Comparison of ENCODE assay signal across 22 cellular contexts in genomic region chr7:131638641-131639430, GRCh38.
"Had no signal": no experiment of that assay in that cellular context is flagged by ENCODE, and none has a peak within 500 bp of the region (broad histone marks: within the 10 kb centered on the region; RNA-seq: fewer than 3 reads in every experiment).

No MANE protein-coding gene starts in this region.

- ATAC-seq: activated CD4-positive, CD25-positive, alpha-beta regulatory T cell treated with anti-CD3 and anti-CD28 coated beads, Interleukin-2, amount 50 U/mL, for 24 hours; activated CD8-positive, alpha-beta T cell treated with anti-CD3 and anti-CD28 coated beads, Interleukin-2, amount 10 ng/mL, durations not matched to agents 7 days and 5 days; activated naive CD8-positive, alpha-beta T cell treated with anti-CD3 and anti-CD28 coated beads, Interleukin-2, amount 50 U/mL, for 24 hours; gastroesophageal sphincter; mucosa of descending colon; sciatic nerve; stimulated activated effector memory CD8-positive, alpha-beta T cell treated with anti-CD3 and anti-CD28 coated beads, Interleukin-12 subunit alpha, Interleukin-12 subunit beta, amount 100 ng/mL, for 72 hours; stimulated activated naive CD8-positive, alpha-beta T cell treated with anti-CD3 and anti-CD28 coated beads, Interleukin-15, amount 100 ng/mL, for 72 hours had no signal

- H3K4me1 Mint-ChIP-seq: activated CD4-positive, alpha-beta T cell treated with anti-CD3 and anti-CD28 coated beads, Interleukin-2, amount 10 ng/mL, durations not matched to agents 7 days and 5 days; activated naive CD8-positive, alpha-beta T cell treated with anti-CD3 and anti-CD28 coated beads, Interleukin-2, amount 50 U/mL, for 24 hours; memory B cell; neural crest cell; stimulated activated effector memory CD8-positive, alpha-beta T cell treated with anti-CD3 and anti-CD28 coated beads, Interleukin-12 subunit alpha, Interleukin-12 subunit beta, amount 100 ng/mL, for 72 hours; stimulated activated naive CD8-positive, alpha-beta T cell treated with anti-CD3 and anti-CD28 coated beads, Interleukin-15, amount 100 ng/mL, for 72 hours had no signal

- H3K4me1 ChIP-seq: gastroesophageal sphincter, tibial nerve had no signal

- H3K36me3 ChIP-seq: esophagus squamous epithelium, gastroesophageal sphincter, tibial nerve had no signal

- H3K9me3 Mint-ChIP-seq: activated CD4-positive, alpha-beta T cell treated with anti-CD3 and anti-CD28 coated beads, Interleukin-2, amount 10 ng/mL, durations not matched to agents 7 days and 5 days; activated naive CD8-positive, alpha-beta T cell treated with anti-CD3 and anti-CD28 coated beads, Interleukin-2, amount 50 U/mL, for 24 hours; activated T-helper 1 cell treated with anti-CD3 and anti-CD28 coated beads, Interleukin-12 subunit alpha, Interleukin-12 subunit beta, Interleukin-2, Interleukin-4 antibody, amounts not matched to agents 30 ng/mL and 10 ng/mL and 1 ng/mL, durations not matched to agents 14 hours and 24 hours and 36 hours; memory B cell; stimulated activated effector memory CD8-positive, alpha-beta T cell treated with anti-CD3 and anti-CD28 coated beads, Interleukin-12 subunit alpha, Interleukin-12 subunit beta, amount 100 ng/mL, for 72 hours; stimulated activated naive CD8-positive, alpha-beta T cell treated with anti-CD3 and anti-CD28 coated beads, Interleukin-15, amount 100 ng/mL, for 72 hours had no signal

- H3K4me3 Mint-ChIP-seq: activated CD4-positive, alpha-beta T cell treated with anti-CD3 and anti-CD28 coated beads, Interleukin-2, amount 10 ng/mL, durations not matched to agents 7 days and 5 days; activated CD8-positive, alpha-beta T cell treated with anti-CD3 and anti-CD28 coated beads, Interleukin-2, amount 10 ng/mL, durations not matched to agents 7 days and 5 days; activated naive CD8-positive, alpha-beta T cell treated with anti-CD3 and anti-CD28 coated beads, Interleukin-2, amount 50 U/mL, for 24 hours; activated T-helper 1 cell treated with anti-CD3 and anti-CD28 coated beads, Interleukin-12 subunit alpha, Interleukin-12 subunit beta, Interleukin-2, Interleukin-4 antibody, amounts not matched to agents 30 ng/mL and 10 ng/mL and 1 ng/mL, durations not matched to agents 14 hours and 24 hours and 36 hours; memory B cell; neural crest cell; stimulated activated effector memory CD8-positive, alpha-beta T cell treated with anti-CD3 and anti-CD28 coated beads, Interleukin-12 subunit alpha, Interleukin-12 subunit beta, amount 100 ng/mL, for 72 hours; stimulated activated naive CD8-positive, alpha-beta T cell treated with anti-CD3 and anti-CD28 coated beads, Interleukin-15, amount 100 ng/mL, for 72 hours had no signal

- H3K27ac ChIP-seq: coronary artery, esophagus squamous epithelium, gastroesophageal sphincter, tibial nerve had no signal

- H3K9me3 ChIP-seq: esophagus squamous epithelium, gastroesophageal sphincter, mucosa of descending colon, tibial nerve had no signal

- H3K27me3 ChIP-seq: esophagus squamous epithelium, gastroesophageal sphincter, tibial nerve had no signal

- H3K4me3 ChIP-seq: coronary artery, esophagus squamous epithelium, gastroesophageal sphincter, mucosa of descending colon, tibial nerve had no signal

- H3K36me3 Mint-ChIP-seq: memory B cell; stimulated activated effector memory CD8-positive, alpha-beta T cell treated with anti-CD3 and anti-CD28 coated beads, Interleukin-12 subunit alpha, Interleukin-12 subunit beta, amount 100 ng/mL, for 72 hours had no signal

- H3K27ac Mint-ChIP-seq: activated CD4-positive, alpha-beta T cell treated with anti-CD3 and anti-CD28 coated beads, Interleukin-2, amount 10 ng/mL, durations not matched to agents 7 days and 5 days; activated CD8-positive, alpha-beta T cell treated with anti-CD3 and anti-CD28 coated beads, Interleukin-2, amount 10 ng/mL, durations not matched to agents 7 days and 5 days; activated naive CD8-positive, alpha-beta T cell treated with anti-CD3 and anti-CD28 coated beads, Interleukin-2, amount 50 U/mL, for 24 hours; activated T-helper 1 cell treated with anti-CD3 and anti-CD28 coated beads, Interleukin-12 subunit alpha, Interleukin-12 subunit beta, Interleukin-2, Interleukin-4 antibody, amounts not matched to agents 30 ng/mL and 10 ng/mL and 1 ng/mL, durations not matched to agents 14 hours and 24 hours and 36 hours; memory B cell; stimulated activated effector memory CD8-positive, alpha-beta T cell treated with anti-CD3 and anti-CD28 coated beads, Interleukin-12 subunit alpha, Interleukin-12 subunit beta, amount 100 ng/mL, for 72 hours; stimulated activated naive CD8-positive, alpha-beta T cell treated with anti-CD3 and anti-CD28 coated beads, Interleukin-15, amount 100 ng/mL, for 72 hours had no signal

- DNase-seq: activated CD4-positive, alpha-beta T cell treated with anti-CD3 and anti-CD28 coated beads, Interleukin-2, amount 10 ng/mL, durations not matched to agents 7 days and 5 days; activated CD8-positive, alpha-beta T cell treated with anti-CD3 and anti-CD28 coated beads, Interleukin-2, amount 10 ng/mL, durations not matched to agents 7 days and 5 days; activated gamma-delta T cell; activated naive CD4-positive, alpha-beta T cell treated with anti-CD3 and anti-CD28 coated beads, Interleukin-2, amount 50 U/mL, for 16 hours; activated naive CD8-positive, alpha-beta T cell treated with anti-CD3 and anti-CD28 coated beads, Interleukin-2, amount 50 U/mL, for 24 hours; cerebellar nuclear complex; esophagus squamous epithelium; head of caudate nucleus; hypothalamus; mucosa of descending colon; small intestine; stimulated activated CD4-positive, alpha-beta T cell treated with anti-CD3 and anti-CD28 coated beads, Interleukin-2, amount 100 ng/mL, for 24 hours; stimulated activated naive CD8-positive, alpha-beta T cell treated with anti-CD3 and anti-CD28 coated beads, Interleukin-15, amount 100 ng/mL, for 72 hours had no signal
